13 cellular contexts compared by ENCODE assay signal in the genomic region with DNA sequence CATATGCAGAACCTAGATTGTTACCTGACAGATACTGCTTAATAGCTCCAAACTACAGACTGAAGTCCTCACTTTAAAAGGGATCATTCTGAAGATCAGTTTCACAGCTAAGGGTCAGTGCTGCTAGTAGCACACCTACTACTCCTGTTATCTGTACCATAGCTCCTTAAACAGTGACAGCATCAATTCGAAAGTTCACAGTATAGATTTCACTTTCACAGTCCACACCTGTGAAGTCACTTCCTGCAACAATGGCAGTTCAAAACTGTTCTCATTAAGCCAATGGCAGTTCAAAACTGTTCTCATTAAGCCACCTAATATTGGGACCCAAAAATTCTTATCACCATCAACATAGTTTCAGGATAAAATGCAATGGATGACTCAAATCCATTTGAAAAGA. TPM values are rescaled to one million over a fixed set of nuclear protein-coding genes. Genes with fewer than 3 reads are reported as not detected.
DNase-seq lines count a peak whose midpoint lies in the region; ATAC-seq and TF ChIP-seq lines count a peak whose summit lies in the region.
"Had no signal": no experiment of that assay in that cellular context is flagged by ENCODE, and none has a peak within 500 bp of the region (broad histone marks: within the 10 kb centered on the region; RNA-seq: fewer than 3 reads in every experiment).

No MANE protein-coding gene starts in this region.

- H3K27me3 Mint-ChIP-seq in activated CD8-positive, alpha-beta T cell treated with anti-CD3 and anti-CD28 coated beads, Interleukin-2, amount 10 ng/mL, durations not matched to agents 7 days and 5 days (ENCODE audit: low read depth), result no peaks in the 10 kb centered on the region

- TF ChIP-seq CTCF in breast epithelium (IDR thresholded peaks at IDR 0.05), result no peak

- POLR2A ChIA-PET in activated CD8-positive, alpha-beta T cell treated with anti-CD3 and anti-CD28 coated beads, Interleukin-2, amount 10 ng/mL, durations not matched to agents 7 days and 5 days (lab: Charles Lee), result interaction anchor here (0.7 to 3.7 kb wide), 3 partner anchors 10 to 306 kb away, joined by 3 to 25 read pairs (median 9); a partner anchor contains a TSS

- H3K36me3 Mint-ChIP-seq in activated CD8-positive, alpha-beta T cell treated with anti-CD3 and anti-CD28 coated beads, Interleukin-2, amount 10 ng/mL, durations not matched to agents 7 days and 5 days (ENCODE audit: low read depth), result peaks cover 3% of the 10 kb centered on the region

- H3K9me3 ChIP-seq in breast epithelium, result no peaks in the 10 kb centered on the region
- H3K9me3 ChIP-seq: stomach had no signal

- H3K36me3 ChIP-seq in breast epithelium, result no peaks in the 10 kb centered on the region
- H3K36me3 ChIP-seq: stomach had no signal

- H3K27me3 ChIP-seq in breast epithelium, result no peaks in the 10 kb centered on the region
- H3K27me3 ChIP-seq: stomach had no signal

- CTCF ChIA-PET in activated CD8-positive, alpha-beta T cell treated with anti-CD3 and anti-CD28 coated beads, Interleukin-2, amount 10 ng/mL, durations not matched to agents 7 days and 5 days (lab: Charles Lee), result interaction anchor here (1.1 to 5.5 kb wide), 4 partner anchors 9 to 144 kb away, joined by 3 to 48 read pairs (median 6); a partner anchor contains a TSS

- peak overlapping the region; percentile 6 for H3K4me3 Mint-ChIP-seq in activated CD8-positive, alpha-beta T cell treated with anti-CD3 and anti-CD28 coated beads, Interleukin-2, amount 10 ng/mL, durations not matched to agents 7 days and 5 days

- DNase-seq in activated CD8-positive, alpha-beta T cell treated with anti-CD3 and anti-CD28 coated beads, Interleukin-2, amount 10 ng/mL, durations not matched to agents 7 days and 5 days, result peak; percentile 26
- no peak for DNase-seq in NCI-H2227 (lab: John Stamatoyannopoulos, UW; ENCODE audit: unreplicated experiment)
- DNase-seq in COR-L47 (lab: John Stamatoyannopoulos, UW), result no peak
- DNase-seq in middle frontal gyrus (ENCODE audit: extremely low spot score, low spot score), result no peak
- DNase-seq in breast epithelium (ENCODE audit: low spot score in 2 of 2), result no peak
- DNase-seq: anterior cingulate cortex, left ventricle myocardium superior, stomach had no signal

- H3K27ac ChIP-seq in breast epithelium, result no peak overlapping the region
- H3K27ac ChIP-seq: stomach, VCaP had no signal

- peak overlapping the region; percentile 74 for H3K27ac Mint-ChIP-seq in activated CD8-positive, alpha-beta T cell treated with anti-CD3 and anti-CD28 coated beads, Interleukin-2, amount 10 ng/mL, durations not matched to agents 7 days and 5 days

- H3K9me3 Mint-ChIP-seq in activated CD8-positive, alpha-beta T cell treated with anti-CD3 and anti-CD28 coated beads, Interleukin-2, amount 10 ng/mL, durations not matched to agents 7 days and 5 days (ENCODE audit: insufficient read depth), result no peaks in the 10 kb centered on the region

- intact Hi-C loops in breast epithelium (cut with DNase I; ENCODE audit: low total_unique reads), result no loop called here

- H3K4me1 ChIP-seq in breast epithelium, result no peaks in the 10 kb centered on the region
- H3K4me1 ChIP-seq: stomach had no signal

- TF ChIP-seq POLR2A in breast epithelium (IDR thresholded peaks at IDR 0.05), result no peak

- H3K4me1 Mint-ChIP-seq in activated CD8-positive, alpha-beta T cell treated with anti-CD3 and anti-CD28 coated beads, Interleukin-2, amount 10 ng/mL, durations not matched to agents 7 days and 5 days (ENCODE audit: low read depth), result peaks cover 21% of the 10 kb centered on the region

- H3K4me3 ChIP-seq in breast epithelium, result no peak overlapping the region
- H3K4me3 ChIP-seq: stomach had no signal

- ATAC-seq in GM18517 (IDR thresholded peaks at IDR 0.05; ENCODE audit: unreplicated experiment) (peak; percentile 100), GM19468 (IDR thresholded peaks at IDR 0.05; ENCODE audit: extremely low read depth, unreplicated experiment) (peak; percentile 100), HG03060 (IDR thresholded peaks at IDR 0.05; ENCODE audit: low read depth, unreplicated experiment) (peak; percentile 98)
- ATAC-seq in activated CD8-positive, alpha-beta T cell treated with anti-CD3 and anti-CD28 coated beads, Interleukin-2, amount 10 ng/mL, durations not matched to agents 7 days and 5 days, result peak; percentile 86
- ATAC-seq: left ventricle myocardium superior, sciatic nerve had no signal

RNA-seq across cellular contexts. Expression of a gene that starts 10.7 kb away (rescaled TPM):
- 10 to 100 TPM; 15.2 to 17.6 TPM for total RNA-seq in activated CD8-positive, alpha-beta T cell treated with anti-CD3 and anti-CD28 coated beads, Interleukin-2, amount 10 ng/mL, durations not matched to agents 7 days and 5 days
- 10 to 100 TPM; 28.2 to 32.3 (median 31.0) TPM for total RNA-seq in breast epithelium
